Comparison of ENCODE assay signal across 25 cellular contexts in genomic region chr7:149289856-149290255, GRCh38. TPM values are rescaled to one million over a fixed set of nuclear protein-coding genes. Genes with fewer than 3 reads are reported as not detected.
DNase-seq lines count a peak whose midpoint lies in the region; ATAC-seq, FAIRE-seq and TF ChIP-seq lines count a peak whose summit lies in the region.
"Had no signal": no experiment of that assay in that cellular context is flagged by ENCODE, and none has a peak within 500 bp of the region (broad histone marks: within the 10 kb centered on the region; RNA-seq: fewer than 3 reads in every experiment).

No MANE protein-coding gene starts in this region.

- H3K27me3 Mint-ChIP-seq in activated CD4-positive, alpha-beta T cell treated with anti-CD3 and anti-CD28 coated beads, Interleukin-2, amount 10 ng/mL, durations not matched to agents 7 days and 5 days = no peaks in the 10 kb centered on the region
- H3K27me3 Mint-ChIP-seq in activated CD4-positive, alpha-beta T cell treated with anti-CD3 and anti-CD28 coated beads for 36 hours = no peaks in the 10 kb centered on the region
- H3K27me3 Mint-ChIP-seq: CD4-positive, alpha-beta T cell; CD8-positive, alpha-beta memory T cell had no signal

- H3K36me3 ChIP-seq in K562 (ENCODE audit: control insufficient read depth, insufficient read depth, low read length) (no peaks in the 10 kb centered on the region), osteoblast (ENCODE audit: insufficient read depth, low read length) (peaks cover 29% of the 10 kb centered on the region)
- H3K36me3 ChIP-seq: BE2C, HAP-1 had no signal

- no peak for TF ChIP-seq RAD21 in K562 (CRISPR knock-in tag; conservative IDR thresholded peaks at IDR 0.05 in 1 of 2, IDR thresholded peaks at IDR 0.05 in 1 of 2)

- peak overlapping the region in 1 of 2 experiments; percentile 38; a peak in 2 of 4 replicates for H3K9ac ChIP-seq in K562 (ENCODE audit: insufficient read depth in 1 of 2, low read depth in 2 of 2, low read length in 2 of 2)
- H3K9ac ChIP-seq: BLaER1 treated with 17β-estradiol and CSF1 and Interleukin-3, amounts not matched to agents 10 nM and 100 nM had no signal

- no peak for TF ChIP-seq POLR2A in K562 (conservative IDR thresholded peaks at IDR 0.05)

- no TSS peak for BruUV-seq in K562 (replicated peaks; lab: Mats Ljungman, UMichigan)

- H3K27ac ChIP-seq in K562 (ENCODE audit: extremely low read depth, low read depth, low read length) (no peak overlapping the region), osteoblast (ENCODE audit: low read depth, low read length) (no peak overlapping the region)
- H3K27ac ChIP-seq: 22Rv1; A549; BLaER1 treated with 17β-estradiol and CSF1 and Interleukin-3, amounts not matched to agents 10 nM and 100 nM had no signal

- DNase-seq in activated CD4-positive, alpha-beta T cell treated with anti-CD3 and anti-CD28 coated beads, Interleukin-2, amount 10 ng/mL, durations not matched to agents 7 days and 5 days = no peak
- DNase-seq in activated CD4-positive, alpha-beta T cell treated with anti-CD3 and anti-CD28 coated beads for 36 hours = no peak
- DNase-seq in D341Med (ENCODE audit: low spot score) (peak; percentile 17), K562 (ENCODE audit: extremely low read depth in 1 of 4, low spot score in 3 of 4) (no peak), osteoblast (ENCODE audit: insufficient read length, low spot score, missing footprints) (peak; percentile 64), 8988T (no peak)
- DNase-seq: ACHN; AML-193; BE2C; CD4-positive, alpha-beta T cell; CD8-positive, alpha-beta memory T cell; DMS53; DMS79 treated with DMSO at 0.1 percent for 48 hours; GF-D8; HFFc6 had no signal

- 21% methylated on average over 4 of the region's 4 CpGs for WGBS in K562 (ENCODE audit: insufficient coverage, low coverage, missing lambda C conversion rate)

- H3K4me3 ChIP-seq in K562 (no peak overlapping the region), osteoblast (ENCODE audit: insufficient read depth, low read length) (no peak overlapping the region)
- H3K4me3 ChIP-seq: A549; BLaER1 treated with 17β-estradiol and CSF1 and Interleukin-3, amounts not matched to agents 10 nM and 100 nM; GM23338; HAP-1 had no signal

- no peak for TF ChIP-seq EP300 in K562 (IDR thresholded peaks at IDR 0.05; ENCODE audit: low read length)

- no peak overlapping the region for H2AFZ ChIP-seq in K562 (ENCODE audit: low read depth, low read length)
- no peak overlapping the region for H2AFZ ChIP-seq in osteoblast (ENCODE audit: low read length)
- H2AFZ ChIP-seq: GM23338 had no signal

- H3K36me3 Mint-ChIP-seq in activated CD4-positive, alpha-beta T cell treated with anti-CD3 and anti-CD28 coated beads, Interleukin-2, amount 10 ng/mL, durations not matched to agents 7 days and 5 days (ENCODE audit: low read depth) = peaks cover 8% of the 10 kb centered on the region
- peaks cover 5% of the 10 kb centered on the region for H3K36me3 Mint-ChIP-seq in activated CD4-positive, alpha-beta T cell treated with anti-CD3 and anti-CD28 coated beads for 36 hours (ENCODE audit: low read depth)

- H3K4me1 ChIP-seq in K562 (replicated peaks in 1 of 2; ENCODE audit: control insufficient read depth in 2 of 2, insufficient read depth in 2 of 2, low read length in 2 of 2) = peaks cover 0 to 21% of the 10 kb centered on the region in 2 experiments; a peak in 2 of 5 replicates
- H3K4me1 ChIP-seq in osteoblast (ENCODE audit: insufficient read depth, low read length) = peaks cover 10% of the 10 kb centered on the region
- H3K4me1 ChIP-seq: A549, BE2C had no signal

- H3K27me3 ChIP-seq in K562 (ENCODE audit: control insufficient read depth in 2 of 2, insufficient read depth in 2 of 2, low read length in 2 of 2) (peaks cover 9 to 89% of the 10 kb centered on the region in 2 experiments; a peak in 4 of 5 replicates), osteoblast (ENCODE audit: insufficient read depth, low read length) (no peaks in the 10 kb centered on the region)
- H3K27me3 ChIP-seq: BE2C had no signal

- TF ChIP-seq CTCF in K562 (IDR thresholded peaks at IDR 0.05 in 2 of 3, conservative IDR thresholded peaks at IDR 0.05 in 1 of 3; ENCODE audit: insufficient read depth in 2 of 3, low read depth in 1 of 3, low read length in 3 of 3) (no peak), osteoblast (IDR thresholded peaks at IDR 0.05; ENCODE audit: extremely low read depth, low read depth, low read length) (no peak)

- no peaks in the 10 kb centered on the region for H3K79me2 ChIP-seq in K562 (ENCODE audit: control insufficient read depth, insufficient read depth, low read length)
- no peaks in the 10 kb centered on the region for H3K79me2 ChIP-seq in osteoblast (ENCODE audit: insufficient read depth, low read length)

- in situ Hi-C loops in K562 (cut with MboI) = no loop called here

- POLR2A ChIA-PET in activated CD4-positive, alpha-beta T cell treated with anti-CD3 and anti-CD28 coated beads, Interleukin-2, amount 10 ng/mL, durations not matched to agents 7 days and 5 days (lab: Charles Lee) = interaction anchor here (0.6 kb wide), 1 partner anchor 50 kb away, joined by 9 read pairs; the partner anchor contains the start of gene ZNF212
- POLR2A ChIA-PET in activated CD4-positive, alpha-beta T cell treated with anti-CD3 and anti-CD28 coated beads for 36 hours (lab: Charles Lee) = interaction anchor here (0.6 kb wide), 2 partner anchors 28 to 165 kb away, joined by 3 to 11 read pairs; no protein-coding TSS in a partner anchor
- POLR2A ChIA-PET in K562 (lab: Yijun Ruan, JAX) = interaction anchor here (1.1 kb wide), 1 partner anchor 224 kb away, joined by 7 read pairs; no protein-coding TSS in a partner anchor

- H3K9me3 ChIP-seq in K562 (replicated peaks; ENCODE audit: control insufficient read depth, insufficient read depth, low read depth, low read length) (no peaks in the 10 kb centered on the region), osteoblast (ENCODE audit: low read depth, low read length) (no peaks in the 10 kb centered on the region)
- H3K9me3 ChIP-seq: A549; BE2C; BLaER1 treated with 17β-estradiol and CSF1 and Interleukin-3, amounts not matched to agents 10 nM and 100 nM; HAP-1 had no signal

- peak overlapping the region; percentile 19 for H3K27ac Mint-ChIP-seq in activated CD4-positive, alpha-beta T cell treated with anti-CD3 and anti-CD28 coated beads, Interleukin-2, amount 10 ng/mL, durations not matched to agents 7 days and 5 days
- H3K27ac Mint-ChIP-seq in activated CD4-positive, alpha-beta T cell treated with anti-CD3 and anti-CD28 coated beads for 36 hours = no peak overlapping the region
- H3K27ac Mint-ChIP-seq: CD14-positive monocyte; CD4-positive, alpha-beta T cell; GM23338; HFFc6 had no signal

- ATAC-seq in activated CD4-positive, alpha-beta T cell treated with anti-CD3 and anti-CD28 coated beads for 36 hours = no peak
- ATAC-seq in K562 (no peak), HG02588 (IDR thresholded peaks at IDR 0.05; ENCODE audit: unreplicated experiment) (no peak), HG03565 (IDR thresholded peaks at IDR 0.05; ENCODE audit: unreplicated experiment) (no peak)
- ATAC-seq: A549, GM23338 had no signal

- intact Hi-C loops in activated CD4-positive, alpha-beta T cell treated with anti-CD3 and anti-CD28 coated beads for 36 hours (cut with DNase I, micrococcal nuclease) = no loop called here
- intact Hi-C loops in K562 (cut with micrococcal nuclease) = no loop called here

- peaks cover 51% of the 10 kb centered on the region for H3K4me1 Mint-ChIP-seq in activated CD4-positive, alpha-beta T cell treated with anti-CD3 and anti-CD28 coated beads, Interleukin-2, amount 10 ng/mL, durations not matched to agents 7 days and 5 days
- H3K4me1 Mint-ChIP-seq in activated CD4-positive, alpha-beta T cell treated with anti-CD3 and anti-CD28 coated beads for 36 hours = peaks cover 26% of the 10 kb centered on the region

- no peaks in the 10 kb centered on the region for H3K9me3 Mint-ChIP-seq in activated CD4-positive, alpha-beta T cell treated with anti-CD3 and anti-CD28 coated beads, Interleukin-2, amount 10 ng/mL, durations not matched to agents 7 days and 5 days
- H3K9me3 Mint-ChIP-seq in activated CD4-positive, alpha-beta T cell treated with anti-CD3 and anti-CD28 coated beads for 36 hours (ENCODE audit: low read depth) = no peaks in the 10 kb centered on the region
- H3K9me3 Mint-ChIP-seq: CD4-positive, alpha-beta T cell; CD8-positive, alpha-beta memory T cell; GM23338; HFFc6 had no signal

- peaks cover 4% of the 10 kb centered on the region for H3K9me1 ChIP-seq in K562 (ENCODE audit: control insufficient read depth, insufficient read depth, low read length)

- H4K20me1 ChIP-seq in K562 (replicated peaks; ENCODE audit: control insufficient read depth, insufficient read depth, low read length) (no peaks in the 10 kb centered on the region), osteoblast (ENCODE audit: insufficient read depth, low read length) (peaks cover 5% of the 10 kb centered on the region)

- CTCF ChIA-PET in activated CD4-positive, alpha-beta T cell treated with anti-CD3 and anti-CD28 coated beads, Interleukin-2, amount 10 ng/mL, durations not matched to agents 7 days and 5 days (lab: Charles Lee) = no interaction called here
- CTCF ChIA-PET in activated CD4-positive, alpha-beta T cell treated with anti-CD3 and anti-CD28 coated beads for 36 hours (lab: Charles Lee) = interaction anchor here (0.7 kb wide), 1 partner anchor 21 kb away, joined by 5 read pairs; no protein-coding TSS in a partner anchor
- CTCF ChIA-PET in K562 (lab: Yijun Ruan, JAX; ENCODE audit: low intra/inter-chr PET ratio) = no interaction called here

- no peak for FAIRE-seq in K562 (lab: Jason Lieb, UNC)
- FAIRE-seq: A549, GM12891, GM18507 had no signal

- H3K4me3 Mint-ChIP-seq in activated CD4-positive, alpha-beta T cell treated with anti-CD3 and anti-CD28 coated beads, Interleukin-2, amount 10 ng/mL, durations not matched to agents 7 days and 5 days = no peak overlapping the region
- no peak overlapping the region for H3K4me3 Mint-ChIP-seq in activated CD4-positive, alpha-beta T cell treated with anti-CD3 and anti-CD28 coated beads for 36 hours
- H3K4me3 Mint-ChIP-seq: CD14-positive monocyte; CD4-positive, alpha-beta T cell; CD8-positive, alpha-beta memory T cell; GM23338; HFFc6 had no signal

- no peak overlapping the region for H3K4me2 ChIP-seq in K562 (ENCODE audit: insufficient read depth, low read length)
- H3K4me2 ChIP-seq in osteoblast (ENCODE audit: insufficient read depth, low read length) = no peak overlapping the region
- H3K4me2 ChIP-seq: A549, GM23338 had no signal

RNA-seq across cellular contexts. Expression of gene ZNF783, which starts 27.9 kb away (rescaled TPM):
- 10 to 100 TPM; 19.0 to 21.7 TPM for total RNA-seq in activated CD4-positive, alpha-beta T cell treated with anti-CD3 and anti-CD28 coated beads, Interleukin-2, amount 10 ng/mL, durations not matched to agents 7 days and 5 days
- 10 to 100 TPM; 14.5 to 15.4 TPM for total RNA-seq in activated CD4-positive, alpha-beta T cell treated with anti-CD3 and anti-CD28 coated beads for 36 hours
- total RNA-seq in K562 (2011; cell fraction: chromatin; rRNA removed; ENCODE audit: low replicate concordance) = 23.2 and 45.5 TPM in 2 replicates
- 23.9 and 27.2 TPM in 2 replicates for total RNA-seq in K562 (2011; cell fraction: nucleolus; rRNA removed)
- total RNA-seq in K562 (2011; cell fraction: nucleoplasm; rRNA removed) = 21.1 and 22.8 TPM in 2 replicates
- 6.9 and 7.8 TPM in 2 replicates for total RNA-seq in K562 (2014; rRNA removed)
- 3.1 and 3.2 TPM in 2 replicates for total RNA-seq in K562 (2014; rRNA removed; fragmentation: Illumina TruSeq; extraction: Trizol)
- total RNA-seq in K562 (2015; rRNA removed; fragmentation: Illumina TruSeq; extraction: Trizol) = 5.0 and 5.1 TPM in 2 replicates
- total RNA-seq in K562 (2021) = 9.5 and 11.2 TPM in 2 replicates
- 8.9 and 10.0 TPM in 2 replicates for polyA plus RNA-seq in K562 (2011; rRNA removed)
- 9.5 and 9.8 TPM in 2 replicates for polyA plus RNA-seq in K562 (2011; cell fraction: cytosol; rRNA removed)
- 42.7 and 51.9 TPM in 2 replicates for polyA plus RNA-seq in K562 (2011; cell fraction: nucleus; rRNA removed)
- polyA plus RNA-seq in K562 (2012) = 4.8 and 8.8 TPM in 2 replicates
- polyA plus RNA-seq in K562 (2014; fragmentation: Illumina TruSeq; extraction: Trizol) = 5.1 and 5.4 TPM in 2 replicates
- 1 to 10 TPM in 1 of 2 experiments, under 1 TPM in 1; 0.66 to 1.4 TPM for polyA plus RNA-seq in K562 (2014; fragmentation: Nextera tagmentation; extraction: Ambion mirVana)
- polyA plus RNA-seq in K562 (2014; rRNA removed) = 9.3 and 10.2 TPM in 2 replicates
- 4.7 and 5.2 TPM in 2 replicates for polyA minus RNA-seq in K562 (2011; rRNA and poly(A)+ RNA removed)
- polyA minus RNA-seq in K562 (2011; cell fraction: cytosol; rRNA and poly(A)+ RNA removed) = 4.0 and 4.6 TPM in 2 replicates
- 9.8 and 14.9 TPM in 2 replicates for polyA minus RNA-seq in K562 (2011; cell fraction: nucleus; rRNA and poly(A)+ RNA removed)
- total RNA-seq in osteoblast = 13.3 and 13.4 TPM in 2 replicates

RNA-seq across cellular contexts. Expression of gene ZNF212, which starts 50.4 kb away (rescaled TPM):
- total RNA-seq in activated CD4-positive, alpha-beta T cell treated with anti-CD3 and anti-CD28 coated beads, Interleukin-2, amount 10 ng/mL, durations not matched to agents 7 days and 5 days = 10 to 100 TPM; 11.1 to 15.9 TPM
- total RNA-seq in activated CD4-positive, alpha-beta T cell treated with anti-CD3 and anti-CD28 coated beads for 36 hours = 10 to 100 TPM in 1 of 2 experiments, 1 to 10 TPM in 1; 9.9 to 15.9 TPM
- 27.2 and 40.3 TPM in 2 replicates for total RNA-seq in K562 (2011; cell fraction: chromatin; rRNA removed; ENCODE audit: low replicate concordance)
- total RNA-seq in K562 (2011; cell fraction: nucleolus; rRNA removed) = 25.4 and 28.3 TPM in 2 replicates
- total RNA-seq in K562 (2011; cell fraction: nucleoplasm; rRNA removed) = 21.7 and 25.2 TPM in 2 replicates
- 10.2 and 10.7 TPM in 2 replicates for total RNA-seq in K562 (2014; rRNA removed)
- 6.5 and 7.1 TPM in 2 replicates for total RNA-seq in K562 (2014; rRNA removed; fragmentation: Illumina TruSeq; extraction: Trizol)
- 5.6 and 6.3 TPM in 2 replicates for total RNA-seq in K562 (2015; rRNA removed; fragmentation: Illumina TruSeq; extraction: Trizol)
- 18.0 and 21.4 TPM in 2 replicates for total RNA-seq in K562 (2021)
- polyA plus RNA-seq in K562 (2011; rRNA removed) = 7.2 and 13.3 TPM in 2 replicates
- polyA plus RNA-seq in K562 (2011; cell fraction: cytosol; rRNA removed) = 5.8 and 8.6 TPM in 2 replicates
- polyA plus RNA-seq in K562 (2011; cell fraction: nucleus; rRNA removed) = 21.0 and 21.8 TPM in 2 replicates
- 13.3 and 14.1 TPM in 2 replicates for polyA plus RNA-seq in K562 (2012)
- 11.2 and 14.2 TPM in 2 replicates for polyA plus RNA-seq in K562 (2014; fragmentation: Illumina TruSeq; extraction: Trizol)
- polyA plus RNA-seq in K562 (2014; fragmentation: Nextera tagmentation; extraction: Ambion mirVana) = 1 to 10 TPM; 1.8 to 1.9 TPM
- polyA plus RNA-seq in K562 (2014; rRNA removed) = 11.6 and 14.1 TPM in 2 replicates
- polyA minus RNA-seq in K562 (2011; rRNA and poly(A)+ RNA removed) = 5.9 and 6.0 TPM in 2 replicates
- 4.8 and 5.8 TPM in 2 replicates for polyA minus RNA-seq in K562 (2011; cell fraction: cytosol; rRNA and poly(A)+ RNA removed)
- 7.9 and 12.3 TPM in 2 replicates for polyA minus RNA-seq in K562 (2011; cell fraction: nucleus; rRNA and poly(A)+ RNA removed)
- total RNA-seq in osteoblast = 8.5 and 9.0 TPM in 2 replicates

Comparison
In these comparisons a context has a peak if more than half of its experiments do, and no peak if none do; other contexts are left out.
1. DNase-seq: peak in D341Med (single experiment) and osteoblast (single experiment); none in activated CD4-positive, alpha-beta T cell treated with anti-CD3 and anti-CD28 coated beads, Interleukin-2, amount 10 ng/mL, durations not matched to agents 7 days and 5 days (single experiment), activated CD4-positive, alpha-beta T cell treated with anti-CD3 and anti-CD28 coated beads for 36 hours (single experiment), K562 (0 of 4) and 8988T (single experiment).